ENCODE assay signal across 15 cellular contexts in genomic region chr20:32918751-32919150, GRCh38.
A peak's percentile ranks its signal among the peaks of the same experiment; 100 is the strongest.
DNase-seq lines count a peak whose midpoint lies in the region; ATAC-seq and TF ChIP-seq lines count a peak whose summit lies in the region.
"Had no signal": no experiment of that assay in that cellular context is flagged by ENCODE, and none has a peak within 500 bp of the region (broad histone marks: within the 10 kb centered on the region; RNA-seq: fewer than 3 reads in every experiment).

No MANE protein-coding gene starts in this region.

- H3K14ac ChIP-seq in trophoblast cell (ENCODE audit: low read length): no peak overlapping the region

- H3K9me3 ChIP-seq in RWPE2 (ENCODE audit: severe bottlenecking) (peaks cover 4% of the 10 kb centered on the region), trophoblast cell (ENCODE audit: insufficient read depth, low read depth, low read length) (peaks cover 6% of the 10 kb centered on the region)

- H3K4me1 ChIP-seq in RWPE2 (ENCODE audit: insufficient read depth, poor library complexity, severe bottlenecking) (no peaks in the 10 kb centered on the region), trophoblast cell (ENCODE audit: control insufficient read depth in 1 of 2, insufficient read depth in 2 of 2, low read length in 2 of 2) (no peaks in the 10 kb centered on the region)
- H3K4me1 ChIP-seq: BLaER1, Caco-2 had no signal

- H3K4me1 Mint-ChIP-seq in type B pancreatic cell (ENCODE audit: unreplicated experiment): no peaks in the 10 kb centered on the region
- H3K4me1 Mint-ChIP-seq in activated naive CD4-positive, alpha-beta T cell treated with anti-CD3 and anti-CD28 coated beads, Interleukin-2, amount 10 ng/mL, durations not matched to agents 7 days and 5 days: no peaks in the 10 kb centered on the region
- H3K4me1 Mint-ChIP-seq: CD8-positive, alpha-beta memory T cell had no signal

- H3K9ac ChIP-seq in trophoblast cell (ENCODE audit: low read length): no peak overlapping the region
- H3K9ac ChIP-seq: BLaER1, GM23248 had no signal

- no peaks in the 10 kb centered on the region for H3K36me3 Mint-ChIP-seq in type B pancreatic cell
- H3K36me3 Mint-ChIP-seq in activated naive CD4-positive, alpha-beta T cell treated with anti-CD3 and anti-CD28 coated beads, Interleukin-2, amount 10 ng/mL, durations not matched to agents 7 days and 5 days: no peaks in the 10 kb centered on the region

- H2AK5ac ChIP-seq in trophoblast cell (ENCODE audit: low read length): no peak overlapping the region

- H3K18ac ChIP-seq in trophoblast cell (ENCODE audit: low read length): no peak overlapping the region

- H2AFZ ChIP-seq in trophoblast cell (ENCODE audit: insufficient read depth, low read length, poor library complexity): no peak overlapping the region
- H2AFZ ChIP-seq: GM23248 had no signal

- no peak overlapping the region for H3K27ac Mint-ChIP-seq in type B pancreatic cell
- H3K27ac Mint-ChIP-seq in activated naive CD4-positive, alpha-beta T cell treated with anti-CD3 and anti-CD28 coated beads, Interleukin-2, amount 10 ng/mL, durations not matched to agents 7 days and 5 days: no peak overlapping the region

- H4K8ac ChIP-seq in trophoblast cell (ENCODE audit: low read depth, low read length): no peak overlapping the region

- H3K9me3 Mint-ChIP-seq in type B pancreatic cell: peaks cover 4% of the 10 kb centered on the region
- peaks cover 13% of the 10 kb centered on the region for H3K9me3 Mint-ChIP-seq in activated naive CD4-positive, alpha-beta T cell treated with anti-CD3 and anti-CD28 coated beads, Interleukin-2, amount 10 ng/mL, durations not matched to agents 7 days and 5 days

- no peaks in the 10 kb centered on the region for H3K79me2 ChIP-seq in trophoblast cell (ENCODE audit: control insufficient read depth, insufficient read depth, low read length, poor library complexity)

- no peak overlapping the region for H2BK12ac ChIP-seq in trophoblast cell (ENCODE audit: low read length)

- H3K79me1 ChIP-seq in trophoblast cell (ENCODE audit: low read length): no peaks in the 10 kb centered on the region

- H3K4ac ChIP-seq in trophoblast cell (ENCODE audit: low read depth, low read length): no peak overlapping the region

- H3K4me3 Mint-ChIP-seq in type B pancreatic cell: no peak overlapping the region
- no peak overlapping the region for H3K4me3 Mint-ChIP-seq in activated naive CD4-positive, alpha-beta T cell treated with anti-CD3 and anti-CD28 coated beads, Interleukin-2, amount 10 ng/mL, durations not matched to agents 7 days and 5 days
- H3K4me3 Mint-ChIP-seq: CD8-positive, alpha-beta memory T cell had no signal

- H3K27me3 ChIP-seq in RWPE2 (ENCODE audit: insufficient read depth, poor library complexity, severe bottlenecking) (no peaks in the 10 kb centered on the region), trophoblast cell (ENCODE audit: insufficient read depth, low read length) (no peaks in the 10 kb centered on the region)
- H3K27me3 ChIP-seq: BLaER1 had no signal

- H4K91ac ChIP-seq in trophoblast cell (ENCODE audit: low read depth, low read length): no peak overlapping the region

- H3K36me3 ChIP-seq in RWPE2 (ENCODE audit: low read depth): no peaks in the 10 kb centered on the region
- no peaks in the 10 kb centered on the region for H3K36me3 ChIP-seq in trophoblast cell (ENCODE audit: control insufficient read depth in 1 of 2, insufficient read depth in 2 of 2, low read length in 2 of 2)
- H3K36me3 ChIP-seq: BLaER1 had no signal

- ATAC-seq in RWPE2 (ENCODE audit: low read depth): no peak; the same call in 2 of the 3 replicates
- ATAC-seq in HG03439 (IDR thresholded peaks at IDR 0.05; ENCODE audit: unreplicated experiment): no peak

- H3K27me3 Mint-ChIP-seq in type B pancreatic cell: peaks cover 22% of the 10 kb centered on the region
- H3K27me3 Mint-ChIP-seq in activated naive CD4-positive, alpha-beta T cell treated with anti-CD3 and anti-CD28 coated beads, Interleukin-2, amount 10 ng/mL, durations not matched to agents 7 days and 5 days: no peaks in the 10 kb centered on the region

- no peak overlapping the region for H3K23ac ChIP-seq in trophoblast cell (ENCODE audit: low read length)

- H2BK5ac ChIP-seq in trophoblast cell (ENCODE audit: low read depth, low read length, poor library complexity): no peak overlapping the region

- TF ChIP-seq CTCF in RWPE2 (IDR thresholded peaks at IDR 0.05; ENCODE audit: poor library complexity, severe bottlenecking): no peak
- TF ChIP-seq CTCF in type B pancreatic cell (conservative IDR thresholded peaks at IDR 0.05): no peak

- no peak overlapping the region for H3K4me2 ChIP-seq in trophoblast cell (ENCODE audit: low read length)
- H3K4me2 ChIP-seq: BLaER1 had no signal

- peak; percentile 7 for DNase-seq in activated CD8-positive, alpha-beta memory T cell treated with anti-CD3 and anti-CD28 coated beads for 24 hours
- DNase-seq in activated CD8-positive, alpha-beta memory T cell treated with anti-CD3 and anti-CD28 coated beads, Interleukin-2, amount 50 U/mL, for 4 hours: no peak
- DNase-seq in RWPE2 (ENCODE audit: low spot score) (peak; percentile 56), mesenteric fat pad (ENCODE audit: low spot score) (peak; percentile 28), type B pancreatic cell (ENCODE audit: extremely low spot score, unreplicated experiment) (peak; percentile 43), trophoblast cell (no peak)
- no peak for DNase-seq in activated naive CD4-positive, alpha-beta T cell treated with anti-CD3 and anti-CD28 coated beads, Interleukin-2, amount 10 ng/mL, durations not matched to agents 7 days and 5 days
- DNase-seq: AML-193; CD8-positive, alpha-beta memory T cell; GF-D8; GM23248 had no signal

- H3K4me3 ChIP-seq in RWPE2 (ENCODE audit: severe bottlenecking) (no peak overlapping the region), trophoblast cell (ENCODE audit: low read depth, low read length) (no peak overlapping the region)
- H3K4me3 ChIP-seq: BLaER1, GM23248 had no signal

- CTCF ChIA-PET in activated naive CD4-positive, alpha-beta T cell treated with anti-CD3 and anti-CD28 coated beads, Interleukin-2, amount 10 ng/mL, durations not matched to agents 7 days and 5 days (lab: Charles Lee): no interaction called here

- no CpG with 5 or more reads among the region's 1 CpG for WGBS in trophoblast cell (ENCODE audit: extremely low coverage, insufficient coverage, insufficient read length)

- no peak overlapping the region for H4K12ac ChIP-seq in trophoblast cell (ENCODE audit: low read depth, low read length)

- no peak overlapping the region for H2BK120ac ChIP-seq in trophoblast cell (ENCODE audit: insufficient read depth, low read length, poor library complexity)

- no peak overlapping the region for H3K27ac ChIP-seq in RWPE2 (ENCODE audit: poor library complexity, severe bottlenecking)
- H3K27ac ChIP-seq in trophoblast cell (ENCODE audit: low read depth, low read length): no peak overlapping the region
- H3K27ac ChIP-seq: 22Rv1, BLaER1, GM23248 had no signal

Comparison
In these comparisons a context has a peak if more than half of its experiments do, and no peak if none do; other contexts are left out.
1. DNase-seq: peak in activated CD8-positive, alpha-beta memory T cell treated with anti-CD3 and anti-CD28 coated beads for 24 hours (single experiment), RWPE2 (single experiment), mesenteric fat pad (single experiment) and type B pancreatic cell (single experiment); none in activated CD8-positive, alpha-beta memory T cell treated with anti-CD3 and anti-CD28 coated beads, Interleukin-2, amount 50 U/mL, for 4 hours (single experiment), activated naive CD4-positive, alpha-beta T cell treated with anti-CD3 and anti-CD28 coated beads, Interleukin-2, amount 10 ng/mL, durations not matched to agents 7 days and 5 days (single experiment) and trophoblast cell (0 of 2).